ENCODE assay signal across 1 cellular context in genomic region chr16:54651440-54651839, GRCh38.
TF ChIP-seq lines count a peak whose summit lies in the region.

No MANE protein-coding gene starts in this region.

TF ChIP-seq in WTC11, 78 proteins besides CTCF, POLR2A, EP300 and RAD21 (continued from another document):
- TF ChIP-seq TEAD1 (CRISPR knock-in tag; IDR thresholded peaks at IDR 0.05): 0 out of 2 replicates have a peak, but pooled peaks have one; percentile 61
- TF ChIP-seq ZNF232 (CRISPR knock-in tag; IDR thresholded peaks at IDR 0.05): 0 out of 2 replicates have a peak, but pooled peaks have one; percentile 30
- TF ChIP-seq E2F1 (CRISPR knock-in tag; IDR thresholded peaks at IDR 0.05): no peak
- no peak for TF ChIP-seq ESRRA (CRISPR knock-in tag; IDR thresholded peaks at IDR 0.05; ENCODE audit: borderline replicate concordance)
- TF ChIP-seq ZNF423 (CRISPR knock-in tag; IDR thresholded peaks at IDR 0.05): 0 out of 2 replicates have a peak, but pooled peaks have one; percentile 12
TF ChIP-seq in WTC11: peak in this region for 3.
